In genomic region chr5:158074992-158075769, GRCh38 we compare ENCODE assay signal across 8 cellular contexts.
A peak's percentile ranks its signal among the peaks of the same experiment; 100 is the strongest.
DNase-seq lines count a peak whose midpoint lies in the region; ATAC-seq and TF ChIP-seq lines count a peak whose summit lies in the region.
"Had no signal": no experiment of that assay in that cellular context is flagged by ENCODE, and none has a peak within 500 bp of the region (broad histone marks: within the 10 kb centered on the region; RNA-seq: fewer than 3 reads in every experiment).

No MANE protein-coding gene starts in this region.

- H3K36me3 Mint-ChIP-seq in activated CD4-positive, alpha-beta memory T cell treated with anti-CD3 and anti-CD28 coated beads, Interleukin-2, amount 10 ng/mL, durations not matched to agents 7 days and 5 days (ENCODE audit: low read depth), result no peaks in the 10 kb centered on the region
- H3K36me3 Mint-ChIP-seq in endodermal cell (ENCODE audit: low read depth) (no peaks in the 10 kb centered on the region), mesothelial cell of epicardium (no peaks in the 10 kb centered on the region)

- H3K27ac Mint-ChIP-seq in activated CD4-positive, alpha-beta memory T cell treated with anti-CD3 and anti-CD28 coated beads, Interleukin-2, amount 10 ng/mL, durations not matched to agents 7 days and 5 days, result no peak overlapping the region
- H3K27ac Mint-ChIP-seq in endodermal cell (peak overlapping the region; percentile 93), mesothelial cell of epicardium (peak overlapping the region; percentile 94)

- H3K4me1 ChIP-seq in endodermal cell (ENCODE audit: control insufficient read depth, insufficient read depth, low read length), result no peaks in the 10 kb centered on the region

- DNase-seq in NCI-H524 (lab: John Stamatoyannopoulos, UW), result peak; percentile 1 to 48
- peak; percentile 46 for DNase-seq in activated CD4-positive, alpha-beta memory T cell treated with anti-CD3 and anti-CD28 coated beads, Interleukin-2, amount 10 ng/mL, durations not matched to agents 7 days and 5 days
- peak; percentile 88 for DNase-seq in endodermal cell
- peak; percentile 33 to 77 for DNase-seq in mesothelial cell of epicardium (ENCODE audit: low spot score in 2 of 2, unreplicated experiment in 2 of 2)
- peak; percentile 5 to 6 for DNase-seq in stimulated activated CD8-positive, alpha-beta memory T cell treated with anti-CD3 and anti-CD28 coated beads, Interleukin-7, amount 100 ng/mL, for 48 hours (ENCODE audit: extremely low read depth in 1 of 2, low read depth in 1 of 2)

- no peaks in the 10 kb centered on the region for H3K36me3 ChIP-seq in endodermal cell (ENCODE audit: control insufficient read depth, insufficient read depth, low read length)
- H3K36me3 ChIP-seq: neutrophil had no signal

- ATAC-seq in HG02981 (IDR thresholded peaks at IDR 0.05; ENCODE audit: unreplicated experiment), result peak; percentile 97

- no peaks in the 10 kb centered on the region for H3K9me3 ChIP-seq in endodermal cell (ENCODE audit: control insufficient read depth, low read length)
- H3K9me3 ChIP-seq: neutrophil had no signal

- TF ChIP-seq CTCF in GM12873 (IDR thresholded peaks at IDR 0.05; ENCODE audit: insufficient read depth, low read depth, low read length, missing control alignments), result peak; percentile 89
- TF ChIP-seq CTCF in endodermal cell (conservative IDR thresholded peaks at IDR 0.05), result peak; percentile 92
- TF ChIP-seq CTCF in mesothelial cell of epicardium (IDR thresholded peaks at IDR 0.05; ENCODE audit: unreplicated experiment), result peak; percentile 71

- peak overlapping the region; percentile 65 for H3K27ac ChIP-seq in endodermal cell (ENCODE audit: low read depth, low read length)
- H3K27ac ChIP-seq: neutrophil had no signal

- no peak overlapping the region for H3K4me3 Mint-ChIP-seq in activated CD4-positive, alpha-beta memory T cell treated with anti-CD3 and anti-CD28 coated beads, Interleukin-2, amount 10 ng/mL, durations not matched to agents 7 days and 5 days
- H3K4me3 Mint-ChIP-seq in endodermal cell, result peak overlapping the region; percentile 25
- H3K4me3 Mint-ChIP-seq in mesothelial cell of epicardium, result peak overlapping the region; percentile 54

- H3K9ac ChIP-seq in endodermal cell (ENCODE audit: extremely low read depth, low read length, poor library complexity, severe bottlenecking), result no peak overlapping the region

- no peaks in the 10 kb centered on the region for H3K27me3 ChIP-seq in endodermal cell (ENCODE audit: control insufficient read depth, insufficient read depth, low read length, poor library complexity, severe bottlenecking)
- H3K27me3 ChIP-seq: neutrophil had no signal

- no peaks in the 10 kb centered on the region for H3K4me1 Mint-ChIP-seq in activated CD4-positive, alpha-beta memory T cell treated with anti-CD3 and anti-CD28 coated beads, Interleukin-2, amount 10 ng/mL, durations not matched to agents 7 days and 5 days
- H3K4me1 Mint-ChIP-seq in endodermal cell (peaks cover 30% of the 10 kb centered on the region), mesothelial cell of epicardium (peaks cover 19% of the 10 kb centered on the region)

- WGBS in endodermal cell (ENCODE audit: insufficient coverage in 1 of 2, insufficient read length in 1 of 2), 2 experiments, result 36 to 70% methylated on average over 3 to 10 of the region's 12 CpGs

- CTCF ChIA-PET in activated CD4-positive, alpha-beta memory T cell treated with anti-CD3 and anti-CD28 coated beads, Interleukin-2, amount 10 ng/mL, durations not matched to agents 7 days and 5 days (lab: Charles Lee), result interaction anchor here (0.6 to 1.8 kb wide), 42 partner anchors 9 to 1220 kb away, joined by 3 to 22 read pairs (median 4); no protein-coding TSS in a partner anchor

- no peak overlapping the region for H3K4me3 ChIP-seq in endodermal cell (ENCODE audit: low read length)

- peaks cover 26% of the 10 kb centered on the region for H3K27me3 Mint-ChIP-seq in activated CD4-positive, alpha-beta memory T cell treated with anti-CD3 and anti-CD28 coated beads, Interleukin-2, amount 10 ng/mL, durations not matched to agents 7 days and 5 days
- H3K27me3 Mint-ChIP-seq in endodermal cell (ENCODE audit: insufficient read depth), result no peaks in the 10 kb centered on the region
- H3K27me3 Mint-ChIP-seq in mesothelial cell of epicardium (ENCODE audit: low read depth), result no peaks in the 10 kb centered on the region

- no peaks in the 10 kb centered on the region for H3K9me3 Mint-ChIP-seq in activated CD4-positive, alpha-beta memory T cell treated with anti-CD3 and anti-CD28 coated beads, Interleukin-2, amount 10 ng/mL, durations not matched to agents 7 days and 5 days
- H3K9me3 Mint-ChIP-seq in endodermal cell (no peaks in the 10 kb centered on the region), mesothelial cell of epicardium (no peaks in the 10 kb centered on the region)

- POLR2A ChIA-PET in activated CD4-positive, alpha-beta memory T cell treated with anti-CD3 and anti-CD28 coated beads, Interleukin-2, amount 10 ng/mL, durations not matched to agents 7 days and 5 days (lab: Charles Lee), result no interaction called here

Comparison
In these comparisons a context has a peak if more than half of its experiments do, and no peak if none do; other contexts are left out.
1. DNase-seq: peak in every context shown above with its lines; median percentile 88 in endodermal cell; 55 in mesothelial cell of epicardium; 46 in activated CD4-positive, alpha-beta memory T cell treated with anti-CD3 and anti-CD28 coated beads, Interleukin-2, amount 10 ng/mL, durations not matched to agents 7 days and 5 days; 24 in NCI-H524; 6 in stimulated activated CD8-positive, alpha-beta memory T cell treated with anti-CD3 and anti-CD28 coated beads, Interleukin-7, amount 100 ng/mL, for 48 hours.